8 cellular contexts compared by ENCODE assay signal in the genomic region with DNA sequence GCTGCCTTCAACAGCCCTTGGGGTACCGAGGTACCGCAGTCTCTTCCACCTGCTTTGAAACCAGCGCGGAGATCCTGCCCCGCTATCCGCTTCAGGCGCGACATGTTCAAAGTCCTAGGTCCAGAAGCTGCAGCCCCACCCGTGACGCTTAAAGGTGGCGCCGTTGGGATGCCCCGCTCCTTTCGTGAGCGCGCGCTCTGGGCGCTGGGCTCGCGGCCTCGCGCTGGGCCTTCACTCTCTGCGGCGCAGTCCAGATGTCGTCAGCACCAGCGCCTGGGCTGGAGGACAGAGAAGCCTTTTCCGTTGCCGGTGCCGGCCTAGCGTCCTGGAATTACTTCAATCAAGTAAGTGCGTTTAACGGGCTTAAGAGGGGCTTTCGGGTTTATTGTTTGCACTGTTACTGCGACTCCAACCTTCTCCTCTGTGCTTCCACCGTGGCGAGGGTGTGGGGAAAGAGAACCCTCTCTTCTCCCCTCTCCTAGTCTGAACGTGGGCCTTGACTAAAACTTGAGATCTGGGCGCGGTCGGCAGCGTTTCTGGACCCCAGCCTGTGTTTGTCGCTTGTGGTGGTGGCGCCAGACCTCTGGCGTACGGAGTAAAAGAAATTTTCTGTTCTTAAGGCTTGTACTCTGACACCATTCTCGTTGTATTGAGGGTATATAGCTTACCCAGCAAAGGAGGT. TPM values are rescaled to one million over a fixed set of nuclear protein-coding genes. Genes with fewer than 3 reads are reported as not detected.
A peak's percentile ranks its signal among the peaks of the same experiment; 100 is the strongest.
DNase-seq lines count a peak whose midpoint lies in the region; ATAC-seq and TF ChIP-seq lines count a peak whose summit lies in the region.

A gene (minus strand): TSS at position 143 of the 682 bp plus-strand sequence. CDS start 39 bp downstream, at position 104.

- peak within 1 kb of the TSS; percentile 78 for H3K27ac ChIP-seq in epithelial cell of prostate

- H3K36me3 ChIP-seq in mucosa of descending colon (ENCODE audit: low read depth), result no peaks in the 10 kb centered on the region

- no peaks in the 10 kb centered on the region for H3K9me3 Mint-ChIP-seq in IgD-negative memory B cell

- H3K4me1 ChIP-seq in mucosa of descending colon (ENCODE audit: low read depth), result peaks cover 20% of the 10 kb centered on the region

- no peak for TF ChIP-seq CTCF in mucosa of descending colon (IDR thresholded peaks at IDR 0.05)

- DNase-seq in DMS 273 treated with DMSO at 0.1 percent for 48 hours (lab: John Stamatoyannopoulos, UW) (peak; percentile 91), OCI-M2 (lab: John Stamatoyannopoulos, UW; ENCODE audit: unreplicated experiment) (peak; percentile 94), activated T-cell treated with anti-CD3 and anti-CD28 coated beads for 48 hours (ENCODE audit: low read depth) (peak; percentile 95), epithelial cell of prostate (ENCODE audit: low read depth, low spot score) (peak; percentile 75), mucosa of descending colon (peak; percentile 97 to 99 (median 98))
- DNase-seq in stimulated activated CD8-positive, alpha-beta memory T cell treated with anti-CD3 and anti-CD28 coated beads, Interleukin-4, amount 100 ng/mL, for 24 hours (ENCODE audit: low read depth), result peak; percentile 96

- H3K4me3 Mint-ChIP-seq in IgD-negative memory B cell, result peak within 1 kb of the TSS; percentile 96 to 100 (median 99)

- ATAC-seq in GM21529 (IDR thresholded peaks at IDR 0.05; ENCODE audit: unreplicated experiment) (peak; percentile 88), mucosa of descending colon (peak; percentile 100)

- H3K36me3 Mint-ChIP-seq in IgD-negative memory B cell, result no peaks in the 10 kb centered on the region

- H3K9me3 ChIP-seq in mucosa of descending colon, result no peaks in the 10 kb centered on the region

- peak within 1 kb of the TSS; percentile 97 to 99 (median 99) for H3K27ac Mint-ChIP-seq in IgD-negative memory B cell

- intact Hi-C loops in mucosa of descending colon (cut with DNase I, micrococcal nuclease), result no loop called here

- H3K4me3 ChIP-seq in mucosa of descending colon, result peak within 1 kb of the TSS; percentile 56

- no peaks in the 10 kb centered on the region for H3K27me3 Mint-ChIP-seq in IgD-negative memory B cell

- peaks cover 46 to 57% (median 54%) of the 10 kb centered on the region in 3 donors for H3K4me1 Mint-ChIP-seq in IgD-negative memory B cell

RNA-seq across cellular contexts. Expression of the gene that starts here (rescaled TPM):
- 6.0 TPM for polyA plus RNA-seq in IgD-negative memory B cell
- 10 to 100 TPM in 2 of 3 donors, 1 to 10 TPM in 1; 9.0 to 13.4 (median 10.4) TPM for total RNA-seq in mucosa of descending colon

Comparison
In these comparisons a context has a peak if more than half of its experiments do, and no peak if none do; other contexts are left out.
1. Peak in every context shown above with its lines: DNase-seq, ATAC-seq, H3K4me3 ChIP-seq and H3K27ac ChIP-seq.